17 cellular contexts compared by ENCODE assay signal in the genomic region with DNA sequence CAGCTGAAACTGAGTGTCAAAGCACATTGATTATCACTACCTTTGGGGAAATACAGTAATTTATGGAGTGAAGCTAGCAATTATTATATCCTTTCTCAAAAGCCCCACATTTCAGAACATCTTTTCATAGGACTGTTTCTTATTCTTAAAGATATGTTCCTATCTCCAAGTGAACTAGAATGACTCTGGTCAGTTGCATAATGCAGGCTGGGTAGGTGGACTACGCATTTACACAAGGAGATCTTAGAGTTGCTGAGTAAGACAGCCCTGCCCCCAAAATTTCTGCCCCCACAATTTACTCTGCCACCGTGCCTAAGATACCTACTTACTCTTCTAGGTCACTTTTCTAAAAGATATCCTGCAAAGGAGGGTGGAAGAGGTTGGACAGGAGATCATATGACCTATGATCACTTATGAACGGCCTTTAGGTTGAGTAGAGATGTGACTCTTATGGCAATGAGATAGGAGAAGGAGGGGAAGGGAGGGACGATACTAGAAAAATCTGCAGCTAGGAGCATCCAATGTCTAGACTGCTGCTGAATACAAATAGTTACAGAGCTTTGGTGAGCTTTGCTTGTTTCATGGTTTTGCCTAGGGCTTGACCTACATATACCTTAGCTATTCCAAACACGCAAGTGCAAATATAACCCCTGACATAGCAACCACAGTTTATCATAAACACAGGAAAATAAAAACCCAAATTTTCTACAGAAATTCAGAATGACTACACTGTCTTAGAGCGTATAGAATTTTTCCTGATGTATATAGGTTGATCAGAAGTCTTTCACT.
A peak's percentile ranks its signal among the peaks of the same experiment; 100 is the strongest.
DNase-seq lines count a peak whose midpoint lies in the region; ATAC-seq, FAIRE-seq and TF ChIP-seq lines count a peak whose summit lies in the region.
"Had no signal": no experiment of that assay in that cellular context is flagged by ENCODE, and none has a peak within 500 bp of the region (broad histone marks: within the 10 kb centered on the region; RNA-seq: fewer than 3 reads in every experiment).

No MANE protein-coding gene starts in this region.

- H4K20me1 ChIP-seq in HepG2 (ENCODE audit: insufficient read depth, low read length) = no peaks in the 10 kb centered on the region
- H4K20me1 ChIP-seq: BLaER1 treated with 17β-estradiol and CSF1 and Interleukin-3, amounts not matched to agents 10 nM and 100 nM had no signal

- TF ChIP-seq CTCF in HepG2 (CRISPR knock-in tag; IDR thresholded peaks at IDR 0.05) (no peak), right lobe of liver (IDR thresholded peaks at IDR 0.05) (no peak)

- no peaks in the 10 kb centered on the region for H3K79me2 ChIP-seq in HepG2 (ENCODE audit: insufficient read depth, low read length)

- no peaks in the 10 kb centered on the region for H3K36me3 ChIP-seq in HepG2 (replicated peaks in 1 of 2; ENCODE audit: control insufficient read depth in 1 of 2, insufficient read depth in 2 of 2, low read length in 2 of 2)
- H3K36me3 ChIP-seq in right lobe of liver = no peaks in the 10 kb centered on the region
- H3K36me3 ChIP-seq: BLaER1 treated with 17β-estradiol and CSF1 and Interleukin-3, amounts not matched to agents 10 nM and 100 nM had no signal

- no peak overlapping the region for H3K27ac ChIP-seq in HepG2 (ENCODE audit: extremely low read length, insufficient read depth, low read length)
- H3K27ac ChIP-seq in right lobe of liver = no peak overlapping the region
- H3K27ac ChIP-seq: 22Rv1; BLaER1 treated with 17β-estradiol and CSF1 and Interleukin-3, amounts not matched to agents 10 nM and 100 nM; HL-60 had no signal

- DNase-seq in HepG2 (ENCODE audit: low spot score) (peak; percentile 7), right lobe of liver (no peak), amniotic epithelial cell (ENCODE audit: low read depth) (peak; percentile 55), NCI-H2227 (lab: John Stamatoyannopoulos, UW; ENCODE audit: unreplicated experiment) (no peak), 8988T (no peak)
- DNase-seq: ACHN; CD4-positive, CD25-positive, alpha-beta regulatory T cell; DMS 273 treated with DMSO at 0.1 percent for 48 hours; H9; KG1 had no signal

- H3K4me1 ChIP-seq in HepG2 (ENCODE audit: insufficient read depth, low read length) = no peaks in the 10 kb centered on the region
- no peaks in the 10 kb centered on the region for H3K4me1 ChIP-seq in right lobe of liver
- H3K4me1 ChIP-seq: BLaER1 treated with 17β-estradiol and CSF1 and Interleukin-3, amounts not matched to agents 10 nM and 100 nM had no signal

- TF ChIP-seq EP300 in HepG2 (IDR thresholded peaks at IDR 0.05; ENCODE audit: low read depth in 2 of 2, low read length in 2 of 2) (no peak), HepG2 (CRISPR knock-in tag; IDR thresholded peaks at IDR 0.05; ENCODE audit: borderline replicate concordance) (no peak)

- TF ChIP-seq POLR2A in HepG2 (IDR thresholded peaks at IDR 0.05; ENCODE audit: insufficient read depth in 1 of 2, low read depth in 2 of 2, low read length in 2 of 2) (no peak), right lobe of liver (IDR thresholded peaks at IDR 0.05) (no peak)

- intact Hi-C loops in HepG2 (cut with micrococcal nuclease; ENCODE audit: unreplicated experiment) (no loop called here), right lobe of liver (cut with DNase I) (no loop called here)

- BruUV-seq in HepG2 (replicated peaks; lab: Mats Ljungman, UMichigan) = no TSS peak

- H3K9me3 ChIP-seq in HepG2 (ENCODE audit: low read length) (no peaks in the 10 kb centered on the region), right lobe of liver (no peaks in the 10 kb centered on the region)
- H3K9me3 ChIP-seq: BLaER1 treated with 17β-estradiol and CSF1 and Interleukin-3, amounts not matched to agents 10 nM and 100 nM had no signal

- no peaks in the 10 kb centered on the region for H3K27me3 ChIP-seq in HepG2 (ENCODE audit: control insufficient read depth in 1 of 2, insufficient read depth in 2 of 2, low read length in 2 of 2)
- H3K27me3 ChIP-seq in right lobe of liver = no peaks in the 10 kb centered on the region
- H3K27me3 ChIP-seq: BLaER1 treated with 17β-estradiol and CSF1 and Interleukin-3, amounts not matched to agents 10 nM and 100 nM had no signal

- CTCF ChIA-PET in HepG2 (lab: Yijun Ruan, JAX; ENCODE audit: low intra/inter-chr PET ratio, low total read pairs) = no interaction called here

- WGBS in HepG2 (ENCODE audit: low lambda C conversion rate) = 17% methylated on average over 6 of the region's 6 CpGs
- 69% methylated on average over 5 of the region's 6 CpGs for WGBS in right lobe of liver (ENCODE audit: insufficient coverage, low coverage, low lambda C conversion rate, missing lambda C conversion rate)

- POLR2A ChIA-PET in HepG2 (lab: Yijun Ruan, JAX) = no interaction called here

- H3K4me3 ChIP-seq in HepG2 (replicated peaks in 1 of 3; ENCODE audit: insufficient read depth in 1 of 3, low read depth in 2 of 3, low read length in 3 of 3) = no peak overlapping the region
- H3K4me3 ChIP-seq in right lobe of liver = no peak overlapping the region
- H3K4me3 ChIP-seq: BLaER1 treated with 17β-estradiol and CSF1 and Interleukin-3, amounts not matched to agents 10 nM and 100 nM; GM12878; GM23338 had no signal

- in situ Hi-C loops in HepG2 (cut with HindIII; ENCODE audit: extremely low pct_ligation_motif_present, low pct_unique_long_range_greater_than_20kb) = no loop called here

- TF ChIP-seq RAD21 in HepG2 (CRISPR knock-in tag; IDR thresholded peaks at IDR 0.05) = no peak

- H3K4me2 ChIP-seq in HepG2 (ENCODE audit: low read depth, low read length) = no peak overlapping the region
- H3K4me2 ChIP-seq: BLaER1 treated with 17β-estradiol and CSF1 and Interleukin-3, amounts not matched to agents 10 nM and 100 nM; GM23338 had no signal

- H2AFZ ChIP-seq in HepG2 (ENCODE audit: low read length) = no peak overlapping the region
- H2AFZ ChIP-seq: GM23338 had no signal

- no peak for ATAC-seq in HepG2
- ATAC-seq in right lobe of liver = no peak
- ATAC-seq in HG02870 (IDR thresholded peaks at IDR 0.05; ENCODE audit: unreplicated experiment) = no peak
- ATAC-seq: GM12878, GM23338 had no signal

- H3K9ac ChIP-seq in HepG2 (ENCODE audit: insufficient read depth, low read depth, low read length) = no peak overlapping the region
- H3K9ac ChIP-seq: BLaER1 treated with 17β-estradiol and CSF1 and Interleukin-3, amounts not matched to agents 10 nM and 100 nM had no signal

- FAIRE-seq in HepG2 (lab: Jason Lieb, UNC) (no peak), islet of Langerhans (lab: Jason Lieb, UNC) (peak; percentile 73)
- FAIRE-seq: GM12878 had no signal

TF ChIP-seq in HepG2, 621 proteins besides CTCF, POLR2A, EP300 and RAD21:
- TF ChIP-seq, protein P1, sequence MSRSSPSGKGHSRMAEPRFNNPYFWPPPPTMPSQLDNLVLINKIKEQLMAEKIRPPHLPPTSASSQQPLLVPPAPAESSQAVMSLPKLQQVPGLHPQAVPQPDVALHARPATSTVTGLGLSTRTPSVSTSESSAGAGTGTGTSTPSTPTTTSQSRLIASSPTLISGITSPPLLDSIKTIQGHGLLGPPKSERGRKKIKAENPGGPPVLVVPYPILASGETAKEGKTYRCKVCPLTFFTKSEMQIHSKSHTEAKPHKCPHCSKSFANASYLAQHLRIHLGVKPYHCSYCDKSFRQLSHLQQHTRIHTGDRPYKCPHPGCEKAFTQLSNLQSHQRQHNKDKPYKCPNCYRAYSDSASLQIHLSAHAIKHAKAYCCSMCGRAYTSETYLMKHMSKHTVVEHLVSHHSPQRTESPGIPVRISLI (CRISPR knock-in tag; IDR thresholded peaks at IDR 0.05; ENCODE audit: borderline replicate concordance) = no peak
- TF ChIP-seq ZNF558 (CRISPR knock-in tag; IDR thresholded peaks at IDR 0.05; ENCODE audit: borderline replicate concordance) (no peak), SRSF1 (optimal IDR thresholded peaks at IDR 0.05; ENCODE audit: low read depth, low read length) (no peak), NR2F1 (CRISPR knock-in tag; IDR thresholded peaks at IDR 0.05) (peak in 1 of 2 experiments; percentile 36; a peak in 1 of 4 replicates), ZFP62 (CRISPR knock-in tag; IDR thresholded peaks at IDR 0.05) (no peak)

Comparison
In these comparisons a context has a peak if more than half of its experiments do, and no peak if none do; other contexts are left out.
1. DNase-seq: peak in HepG2 (single experiment) and amniotic epithelial cell (single experiment); none in right lobe of liver (0 of 3), NCI-H2227 (single experiment) and 8988T (single experiment).